In the genomic region with DNA sequence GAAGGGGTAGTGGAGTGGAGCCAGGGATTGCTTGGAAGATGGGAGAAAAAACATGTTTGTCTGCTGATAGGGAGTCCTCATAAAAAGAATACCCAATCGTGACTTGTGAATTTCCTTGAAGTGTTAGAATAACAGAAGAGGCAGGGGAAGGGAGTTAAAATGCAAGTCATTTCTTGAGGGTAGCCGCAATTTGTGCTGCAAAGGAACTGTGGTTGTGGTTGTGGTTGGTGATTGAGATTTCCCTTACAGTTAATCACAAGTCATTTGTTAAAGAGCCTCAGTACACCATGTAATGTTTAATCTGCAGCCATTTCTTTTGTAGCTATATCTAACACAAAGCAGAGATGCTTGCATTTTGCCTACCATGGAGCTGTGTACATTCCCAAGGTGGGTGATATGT, we compare ENCODE assay signal across 8 cellular contexts. TPM values are rescaled to one million over a fixed set of nuclear protein-coding genes. Genes with fewer than 3 reads are reported as not detected.
A peak's percentile ranks its signal among the peaks of the same experiment; 100 is the strongest.
DNase-seq lines count a peak whose midpoint lies in the region; ATAC-seq and TF ChIP-seq lines count a peak whose summit lies in the region.

No MANE protein-coding gene starts in this region.

- H3K9me3 Mint-ChIP-seq in immature natural killer cell = peaks cover 0 to 18% (median 5%) of the 10 kb centered on the region in 6 donors

- peaks cover 29 to 54% (median 33%) of the 10 kb centered on the region in 3 donors for H3K27me3 Mint-ChIP-seq in immature natural killer cell (ENCODE audit: low read depth in 3 of 3)

- no peaks in the 10 kb centered on the region for H3K9me2 ChIP-seq in OCI-LY7 (ENCODE audit: insufficient read depth, low read length)

- H3K4me1 Mint-ChIP-seq in immature natural killer cell = peaks cover 12 to 29% of the 10 kb centered on the region in 2 donors

- H3K79me2 ChIP-seq in OCI-LY7 (ENCODE audit: insufficient read depth, low read depth, low read length) = no peaks in the 10 kb centered on the region

- ATAC-seq in GM18502 (IDR thresholded peaks at IDR 0.05; ENCODE audit: poor library complexity, unreplicated experiment) = peak; percentile 76
- ATAC-seq in HG03135 (IDR thresholded peaks at IDR 0.05; ENCODE audit: unreplicated experiment) = peak; percentile 70
- no peak for ATAC-seq in foreskin keratinocyte

- H3K27ac ChIP-seq in foreskin keratinocyte (no peak overlapping the region), left ventricle myocardium inferior (replicated peaks) (no peak overlapping the region), OCI-LY7 (ENCODE audit: low read depth, low read length, poor library complexity, severe bottlenecking) (no peak overlapping the region)

- peaks cover 30% of the 10 kb centered on the region for H3K9me3 ChIP-seq in left ventricle myocardium inferior (replicated peaks)
- H3K9me3 ChIP-seq in OCI-LY7 (ENCODE audit: low read length) = no peaks in the 10 kb centered on the region

- H3K27me3 ChIP-seq in foreskin keratinocyte (no peaks in the 10 kb centered on the region), left ventricle myocardium inferior (ENCODE audit: low read depth) (no peaks in the 10 kb centered on the region)

- CTCF ChIA-PET in OCI-LY7 (lab: Charles Lee; ENCODE audit: unreplicated experiment) = no interaction called here

- intact Hi-C loops in left ventricle myocardium inferior (cut with micrococcal nuclease) = no loop called here
- intact Hi-C loops in OCI-LY7 (cut with micrococcal nuclease; ENCODE audit: unreplicated experiment) = no loop called here

- H3K4me3 Mint-ChIP-seq in immature natural killer cell = peak overlapping the region in 4 of 5 donors; percentile 25 to 54 (median 34)

- H2AFZ ChIP-seq in OCI-LY7 (ENCODE audit: low read length) = no peak overlapping the region

- peak overlapping the region in 4 of 6 donors; percentile 2 to 57 (median 36) for H3K27ac Mint-ChIP-seq in immature natural killer cell

- H3K36me3 Mint-ChIP-seq in immature natural killer cell = no peaks in the 10 kb centered on the region

- DNase-seq in activated CD4-positive, alpha-beta T cell treated with anti-CD3 and anti-CD28 coated beads for 24 hours (ENCODE audit: low read depth in 2 of 2) = peak; percentile 13 to 58
- DNase-seq in immature natural killer cell (peak; percentile 79 to 86 (median 82)), foreskin keratinocyte (no peak), hepatic stellate cell (ENCODE audit: low spot score) (no peak), left ventricle myocardium inferior (no peak), OCI-LY7 (ENCODE audit: low spot score) (no peak)

- H3K36me3 ChIP-seq in left ventricle myocardium inferior (no peaks in the 10 kb centered on the region), OCI-LY7 (ENCODE audit: insufficient read depth, low read length) (no peaks in the 10 kb centered on the region)

- TF ChIP-seq CTCF in foreskin keratinocyte (conservative IDR thresholded peaks at IDR 0.05) (no peak), left ventricle myocardium inferior (IDR thresholded peaks at IDR 0.05; ENCODE audit: borderline replicate concordance) (no peak), OCI-LY7 (conservative IDR thresholded peaks at IDR 0.05; ENCODE audit: low read length) (no peak)

- H3K4me1 ChIP-seq in foreskin keratinocyte = no peaks in the 10 kb centered on the region
- H3K4me1 ChIP-seq in left ventricle myocardium inferior = no peaks in the 10 kb centered on the region
- H3K4me1 ChIP-seq in OCI-LY7 (ENCODE audit: insufficient read depth, low read length, poor library complexity, severe bottlenecking) = no peaks in the 10 kb centered on the region

- H4K20me1 ChIP-seq in OCI-LY7 (ENCODE audit: insufficient read depth, low read length) = no peaks in the 10 kb centered on the region

- H3K4me3 ChIP-seq in left ventricle myocardium inferior = no peak overlapping the region
- no peak overlapping the region for H3K4me3 ChIP-seq in OCI-LY7 (ENCODE audit: low read depth, low read length, poor library complexity, severe bottlenecking)

- POLR2A ChIA-PET in OCI-LY7 (lab: Charles Lee) = no interaction called here

- H3K4me2 ChIP-seq in OCI-LY7 (ENCODE audit: low read length) = no peak overlapping the region

- BruUV-seq in OCI-LY7 (replicated peaks; lab: Mats Ljungman, UMichigan) = no TSS peak

RNA-seq across cellular contexts. Expression of gene EGLN1, which starts 38.5 kb away (rescaled TPM):
- polyA plus RNA-seq in immature natural killer cell = 10 to 100 TPM; 18.2 to 27.3 (median 20.6) TPM
- 18.6 and 19.5 TPM in 2 replicates for total RNA-seq in foreskin keratinocyte
- 4.0 and 4.4 TPM in 2 replicates for polyA plus RNA-seq in foreskin keratinocyte
- 83.2 TPM for total RNA-seq in left ventricle myocardium inferior
- total RNA-seq in OCI-LY7 (2014; rRNA removed; shearing (Covaris generic)) = 17.8 and 19.0 TPM in 2 replicates
- 27.0 and 36.6 TPM in 2 replicates for total RNA-seq in OCI-LY7 (2022)

Comparison
In these comparisons a context has a peak if more than half of its experiments do, and no peak if none do; other contexts are left out.
1. DNase-seq: peak in activated CD4-positive, alpha-beta T cell treated with anti-CD3 and anti-CD28 coated beads for 24 hours (2 of 2) and immature natural killer cell (3 of 3); none in foreskin keratinocyte (0 of 2), hepatic stellate cell (single experiment), left ventricle myocardium inferior (single experiment) and OCI-LY7 (single experiment).